In the genomic region with DNA sequence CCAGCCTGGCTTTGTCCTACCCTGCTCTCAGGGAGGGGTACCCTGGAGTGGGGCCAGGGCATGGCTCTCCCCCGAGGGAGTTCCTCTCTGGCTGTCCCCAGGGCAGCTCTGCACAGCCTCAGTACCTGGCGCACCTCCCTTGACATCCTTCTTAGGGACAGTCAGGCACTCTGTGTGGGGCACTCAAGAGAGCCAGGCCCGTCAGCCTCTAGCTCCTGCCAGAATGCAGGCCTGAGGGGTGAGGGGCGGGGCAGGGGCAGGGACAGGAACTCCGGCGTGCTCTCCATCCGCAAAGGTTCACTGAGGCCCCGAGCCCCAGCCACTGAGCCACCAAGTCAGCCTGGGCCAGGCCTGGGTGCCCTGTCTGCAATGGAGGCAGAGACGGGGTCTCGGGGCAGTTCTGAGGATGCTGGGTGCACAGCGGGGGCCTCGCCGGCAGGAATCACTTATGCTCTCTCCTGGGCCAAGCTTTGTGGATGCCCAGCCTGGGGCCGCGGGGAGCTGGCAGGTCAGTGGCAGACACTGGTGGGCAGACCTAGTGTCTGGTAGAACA, we compare ENCODE assay signal across 2 cellular contexts.
TF ChIP-seq lines count a peak whose summit lies in the region.

No MANE protein-coding gene starts in this region.

TF ChIP-seq in A549, 52 proteins besides CTCF, POLR2A, EP300 and RAD21:
- TF ChIP-seq SREBF2 (IDR thresholded peaks at IDR 0.05): no peak
- no peak for TF ChIP-seq NPAS2 (CRISPR knock-in tag; IDR thresholded peaks at IDR 0.05; ENCODE audit: borderline replicate concordance)
- TF ChIP-seq CBX8 (IDR thresholded peaks at IDR 0.05): no peak
- TF ChIP-seq HEYL (CRISPR knock-in tag; IDR thresholded peaks at IDR 0.05): no peak
- no peak for TF ChIP-seq EHMT2 (IDR thresholded peaks at IDR 0.05; ENCODE audit: low read depth)
- no peak for TF ChIP-seq MAFK (IDR thresholded peaks at IDR 0.05; ENCODE audit: partially characterized antibody)
- no peak for TF ChIP-seq FOSL2 (IDR thresholded peaks at IDR 0.05)
- TF ChIP-seq FOSL2 (CRISPR knock-in tag; IDR thresholded peaks at IDR 0.05): no peak
- no peak for TF ChIP-seq NFE2L2 (conservative IDR thresholded peaks at IDR 0.05; ENCODE audit: low read length)
- TF ChIP-seq FOSB (CRISPR knock-in tag; IDR thresholded peaks at IDR 0.05): no peak
- TF ChIP-seq, protein P1, sequence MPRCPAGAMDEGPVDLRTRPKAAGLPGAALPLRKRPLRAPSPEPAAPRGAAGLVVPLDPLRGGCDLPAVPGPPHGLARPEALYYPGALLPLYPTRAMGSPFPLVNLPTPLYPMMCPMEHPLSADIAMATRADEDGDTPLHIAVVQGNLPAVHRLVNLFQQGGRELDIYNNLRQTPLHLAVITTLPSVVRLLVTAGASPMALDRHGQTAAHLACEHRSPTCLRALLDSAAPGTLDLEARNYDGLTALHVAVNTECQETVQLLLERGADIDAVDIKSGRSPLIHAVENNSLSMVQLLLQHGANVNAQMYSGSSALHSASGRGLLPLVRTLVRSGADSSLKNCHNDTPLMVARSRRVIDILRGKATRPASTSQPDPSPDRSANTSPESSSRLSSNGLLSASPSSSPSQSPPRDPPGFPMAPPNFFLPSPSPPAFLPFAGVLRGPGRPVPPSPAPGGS (IDR thresholded peaks at IDR 0.05): no peak
- no peak for TF ChIP-seq JUNB (IDR thresholded peaks at IDR 0.05)

TF ChIP-seq in H1, 55 proteins besides CTCF, POLR2A, EP300 and RAD21:
- TF ChIP-seq, protein P2, sequence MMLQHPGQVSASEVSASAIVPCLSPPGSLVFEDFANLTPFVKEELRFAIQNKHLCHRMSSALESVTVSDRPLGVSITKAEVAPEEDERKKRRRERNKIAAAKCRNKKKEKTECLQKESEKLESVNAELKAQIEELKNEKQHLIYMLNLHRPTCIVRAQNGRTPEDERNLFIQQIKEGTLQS (IDR thresholded peaks at IDR 0.05; ENCODE audit: insufficient read depth, low read depth, low read length): no peak
- peak; percentile 11 for TF ChIP-seq CTBP2 (IDR thresholded peaks at IDR 0.05; ENCODE audit: borderline replicate concordance, insufficient read depth, insufficient read length, low read length)
- TF ChIP-seq KDM5A (IDR thresholded peaks at IDR 0.05; ENCODE audit: low read length): no peak
